ENCODE assay signal across 10 cellular contexts in genomic region chr20:24470031-24470781, GRCh38. TPM values are rescaled to one million over a fixed set of nuclear protein-coding genes. Genes with fewer than 3 reads are reported as not detected.
DNase-seq lines count a peak whose midpoint lies in the region; ATAC-seq and TF ChIP-seq lines count a peak whose summit lies in the region.
"Had no signal": no experiment of that assay in that cellular context is flagged by ENCODE, and none has a peak within 500 bp of the region (broad histone marks: within the 10 kb centered on the region; RNA-seq: fewer than 3 reads in every experiment).

No MANE protein-coding gene starts in this region.

- H3K9me3 ChIP-seq in adipocyte (ENCODE audit: control insufficient read depth, low read length) (no peaks in the 10 kb centered on the region), iPS-15b (ENCODE audit: control insufficient read depth, insufficient read depth, low read length) (no peaks in the 10 kb centered on the region), gastrocnemius medialis (no peaks in the 10 kb centered on the region)
- H3K9me3 ChIP-seq: right lobe of liver had no signal

- H3K9ac ChIP-seq in adipocyte (ENCODE audit: low read length) (peak overlapping the region; percentile 80), iPS-15b (ENCODE audit: low read depth, low read length) (peak overlapping the region; percentile 58)

- intact Hi-C loops in gastrocnemius medialis (cut with DNase I; ENCODE audit: low total_unique reads), result no loop called here

- H3K27ac ChIP-seq in gastrocnemius medialis, result no peak overlapping the region
- H3K27ac ChIP-seq: right lobe of liver had no signal

- ATAC-seq in gastrocnemius medialis (no peak), GM18511 (IDR thresholded peaks at IDR 0.05; ENCODE audit: unreplicated experiment) (no peak), GM21515 (IDR thresholded peaks at IDR 0.05; ENCODE audit: unreplicated experiment) (no peak), HG03175 (IDR thresholded peaks at IDR 0.05; ENCODE audit: unreplicated experiment) (no peak)

- H3K27me3 ChIP-seq in adipocyte (replicated peaks; ENCODE audit: control insufficient read depth, insufficient read depth, low read length), result no peaks in the 10 kb centered on the region
- peaks cover 77% of the 10 kb centered on the region for H3K27me3 ChIP-seq in iPS-15b (ENCODE audit: control insufficient read depth, insufficient read depth, low read length)
- H3K27me3 ChIP-seq in gastrocnemius medialis, result peaks cover 24 to 38% (median 35%) of the 10 kb centered on the region in 3 donors

- H3K36me3 ChIP-seq in adipocyte (ENCODE audit: control insufficient read depth, insufficient read depth, low read length, severe bottlenecking) (no peaks in the 10 kb centered on the region), iPS-15b (ENCODE audit: control insufficient read depth, insufficient read depth, low read length) (no peaks in the 10 kb centered on the region), gastrocnemius medialis (no peaks in the 10 kb centered on the region)
- H3K36me3 ChIP-seq: right lobe of liver had no signal

- H3K4me1 ChIP-seq in adipocyte (ENCODE audit: control insufficient read depth, insufficient read depth, low read length) (peaks cover 29% of the 10 kb centered on the region), iPS-15b (ENCODE audit: control insufficient read depth, insufficient read depth, low read length) (peaks cover 11% of the 10 kb centered on the region), gastrocnemius medialis (no peaks in the 10 kb centered on the region)

- no peak for TF ChIP-seq POLR2A in gastrocnemius medialis (IDR thresholded peaks at IDR 0.05)

- DNase-seq in GM13976 (ENCODE audit: low spot score) (peak; percentile 33), adipocyte (ENCODE audit: low read depth) (peak; percentile 6), gastrocnemius medialis (no peak), kidney glomerular epithelial cell (lab: John Stamatoyannopoulos, UW) (no peak)
- DNase-seq: Karpas-422, right lobe of liver had no signal

- in situ Hi-C loops in GM13976 (cut with MboI; ENCODE audit: low sequenced_read_pairs, unreplicated experiment), result no loop called here
- in situ Hi-C loops in gastrocnemius medialis (cut with MboI; ENCODE audit: low sequenced_read_pairs in 4 of 4), result loop anchor here in 1 of 4 donors (25.0 kb wide), 1 partner anchor 308 kb away; no protein-coding TSS in a partner anchor

- H3K4me3 ChIP-seq in adipocyte (ENCODE audit: low read length), result peak overlapping the region; percentile 87
- peak overlapping the region; percentile 58 for H3K4me3 ChIP-seq in iPS-15b (ENCODE audit: low read depth, low read length)
- H3K4me3 ChIP-seq in gastrocnemius medialis, result peak overlapping the region in 3 of 4 donors; percentile 22 to 39 (median 38)
- H3K4me3 ChIP-seq: right lobe of liver had no signal

- TF ChIP-seq CTCF in GM13976 (IDR thresholded peaks at IDR 0.05; ENCODE audit: borderline replicate concordance, control extremely low read depth, extremely low read depth, insufficient read depth, missing control alignments) (no peak), gastrocnemius medialis (IDR thresholded peaks at IDR 0.05 in 4 of 5, conservative IDR thresholded peaks at IDR 0.05 in 1 of 5) (no peak)

RNA-seq across cellular contexts. Expression of gene SYNDIG1, which starts 0.8 kb away (rescaled TPM):
- total RNA-seq in gastrocnemius medialis, result 1 to 10 TPM in 1 of 4 donors, under 1 TPM in 2, not detected in 1; 0.20 to 1.3 (median 0.66) TPM
- total RNA-seq: right lobe of liver had no signal

Comparison
In these comparisons a context has a peak if more than half of its experiments do, and no peak if none do; other contexts are left out.
1. DNase-seq: peak in GM13976 (single experiment) and adipocyte (single experiment); none in gastrocnemius medialis (0 of 2) and kidney glomerular epithelial cell (single experiment).
2. Peak in every context shown above with its lines, with median percentiles within 50 percentile points of each other: H3K4me3 ChIP-seq.